In the genomic region with DNA sequence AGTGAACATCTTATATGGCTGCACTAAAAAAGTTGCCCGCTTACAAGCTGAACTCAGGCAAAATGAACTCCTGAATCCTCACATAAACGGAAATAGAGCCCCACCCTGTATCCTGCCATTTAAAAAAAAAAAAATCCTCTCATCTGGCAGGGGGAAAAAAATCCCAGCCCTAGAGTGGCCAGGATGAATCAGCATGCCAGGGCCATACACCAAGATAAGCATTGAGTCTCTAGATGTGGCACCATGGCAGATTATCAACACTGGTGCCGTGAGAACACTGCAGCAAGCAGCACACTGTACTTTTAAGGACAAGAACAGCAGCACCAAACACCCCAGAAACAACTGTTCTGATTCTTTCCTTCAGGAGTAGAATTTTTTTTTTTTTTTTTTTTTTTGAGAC, we compare ENCODE assay signal across 8 cellular contexts.
DNase-seq lines count a peak whose midpoint lies in the region; ATAC-seq and TF ChIP-seq lines count a peak whose summit lies in the region.

No MANE protein-coding gene starts in this region.

- intact Hi-C loops in adrenal gland (cut with DNase I), result loop anchor here (10.0 kb wide), 1 partner anchor 61 kb away; a partner anchor contains a TSS
- intact Hi-C loops in Caco-2 (cut with micrococcal nuclease; ENCODE audit: unreplicated experiment), result no loop called here

- H3K36me3 ChIP-seq in adrenal gland (replicated peaks in 1 of 2) (no peaks in the 10 kb centered on the region), Caco-2 (ENCODE audit: control insufficient read depth, insufficient read depth, low read length) (no peaks in the 10 kb centered on the region)

- H3K4me3 ChIP-seq in adrenal gland, result no peak overlapping the region
- H3K4me3 ChIP-seq in Caco-2 (ENCODE audit: low read depth, low read length), result no peak overlapping the region

- DNase-seq in activated naive CD4-positive, alpha-beta T cell treated with anti-CD3 and anti-CD28 coated beads, Interleukin-2, amount 50 U/mL, for 16 hours, result no peak
- DNase-seq in adrenal gland, result peak; percentile 72 to 92 (median 87)
- DNase-seq in immature natural killer cell, result no peak
- DNase-seq in activated effector memory CD4-positive, alpha-beta T cell treated with anti-CD3 and anti-CD28 coated beads, Interleukin-2, amount 50 U/mL, for 16 hours, result no peak
- no peak for DNase-seq in Caco-2
- no peak for DNase-seq in activated CD8-positive, alpha-beta memory T cell treated with anti-CD3 and anti-CD28 coated beads, Interleukin-2, amount 50 U/mL, for 4 hours

- BruUV-seq in Caco-2 (replicated peaks; lab: Mats Ljungman, UMichigan), result no TSS peak

- 24 to 39% (median 30%) methylated on average over 3 of the region's 3 CpGs for WGBS in adrenal gland, 4 donors

- H3K4me3 Mint-ChIP-seq in activated naive CD4-positive, alpha-beta T cell treated with anti-CD3 and anti-CD28 coated beads, Interleukin-2, amount 50 U/mL, for 24 hours, result peak overlapping the region; percentile 57
- H3K4me3 Mint-ChIP-seq in immature natural killer cell, result peak overlapping the region; percentile 57 to 73 (median 67)
- no peak overlapping the region for H3K4me3 Mint-ChIP-seq in Caco-2 (ENCODE audit: unreplicated experiment)

- H3K4me1 ChIP-seq in adrenal gland (replicated peaks in 1 of 2) (peaks cover 52 to 73% of the 10 kb centered on the region in 2 donors), Caco-2 (peaks cover 57% of the 10 kb centered on the region)

- H3K36me3 Mint-ChIP-seq in activated naive CD4-positive, alpha-beta T cell treated with anti-CD3 and anti-CD28 coated beads, Interleukin-2, amount 50 U/mL, for 24 hours, result no peaks in the 10 kb centered on the region
- H3K36me3 Mint-ChIP-seq in immature natural killer cell, result peaks cover 0 to 5% (median 0%) of the 10 kb centered on the region in 3 donors
- no peaks in the 10 kb centered on the region for H3K36me3 Mint-ChIP-seq in Caco-2 (ENCODE audit: insufficient read depth, unreplicated experiment)

- no peaks in the 10 kb centered on the region for H3K27me3 Mint-ChIP-seq in activated naive CD4-positive, alpha-beta T cell treated with anti-CD3 and anti-CD28 coated beads, Interleukin-2, amount 50 U/mL, for 24 hours
- H3K27me3 Mint-ChIP-seq in immature natural killer cell (ENCODE audit: low read depth in 3 of 3), result peaks cover 0 to 28% (median 3%) of the 10 kb centered on the region in 3 donors
- no peaks in the 10 kb centered on the region for H3K27me3 Mint-ChIP-seq in Caco-2 (ENCODE audit: insufficient read depth, unreplicated experiment)

- CTCF ChIA-PET in Caco-2 (lab: Charles Lee), result interaction anchor here (0.5 kb wide), 1 partner anchor 56 kb away, joined by 8 read pairs; no protein-coding TSS in a partner anchor

- ATAC-seq in GM18870 (IDR thresholded peaks at IDR 0.05; ENCODE audit: unreplicated experiment), result no peak

- no peaks in the 10 kb centered on the region for H3K27me3 ChIP-seq in adrenal gland
- no peaks in the 10 kb centered on the region for H3K27me3 ChIP-seq in Caco-2 (replicated peaks; ENCODE audit: control insufficient read depth, insufficient read depth, low read length)

- TF ChIP-seq CTCF in adrenal gland (IDR thresholded peaks at IDR 0.05) (no peak), Caco-2 (IDR thresholded peaks at IDR 0.05; ENCODE audit: insufficient read depth in 1 of 2, low read depth in 1 of 2, low read length in 1 of 2, severe bottlenecking in 1 of 2, unreplicated experiment in 1 of 2) (no peak)

- peaks cover 87% of the 10 kb centered on the region for H3K4me1 Mint-ChIP-seq in activated naive CD4-positive, alpha-beta T cell treated with anti-CD3 and anti-CD28 coated beads, Interleukin-2, amount 50 U/mL, for 24 hours
- H3K4me1 Mint-ChIP-seq in immature natural killer cell (peaks cover 93 to 96% of the 10 kb centered on the region in 2 donors), Caco-2 (ENCODE audit: low read depth, unreplicated experiment) (peaks cover 25% of the 10 kb centered on the region)

- H3K9me3 ChIP-seq in adrenal gland (replicated peaks in 1 of 3) (no peaks in the 10 kb centered on the region), Caco-2 (no peaks in the 10 kb centered on the region)

- H3K27ac ChIP-seq in adrenal gland, result peak overlapping the region in 4 of 5 donors; percentile 45 to 71 (median 63)

- H3K27ac Mint-ChIP-seq in activated naive CD4-positive, alpha-beta T cell treated with anti-CD3 and anti-CD28 coated beads, Interleukin-2, amount 50 U/mL, for 24 hours, result peak overlapping the region; percentile 86
- peak overlapping the region; percentile 95 to 100 (median 99) for H3K27ac Mint-ChIP-seq in immature natural killer cell
- no peak overlapping the region for H3K27ac Mint-ChIP-seq in Caco-2 (ENCODE audit: unreplicated experiment)

- POLR2A ChIA-PET in Caco-2 (lab: Charles Lee), result no interaction called here

- peak in 1 of 2 donors; percentile 24 for TF ChIP-seq POLR2A in adrenal gland (IDR thresholded peaks at IDR 0.05)

- no peaks in the 10 kb centered on the region for H3K9me3 Mint-ChIP-seq in activated naive CD4-positive, alpha-beta T cell treated with anti-CD3 and anti-CD28 coated beads, Interleukin-2, amount 50 U/mL, for 24 hours
- H3K9me3 Mint-ChIP-seq in immature natural killer cell (no peaks in the 10 kb centered on the region), Caco-2 (ENCODE audit: unreplicated experiment) (no peaks in the 10 kb centered on the region)

Comparison
In these comparisons a context has a peak if more than half of its experiments do, and no peak if none do; other contexts are left out.
1. DNase-seq: peak in adrenal gland (7 of 7); none in activated naive CD4-positive, alpha-beta T cell treated with anti-CD3 and anti-CD28 coated beads, Interleukin-2, amount 50 U/mL, for 16 hours (single experiment), immature natural killer cell (0 of 3), activated effector memory CD4-positive, alpha-beta T cell treated with anti-CD3 and anti-CD28 coated beads, Interleukin-2, amount 50 U/mL, for 16 hours (single experiment), Caco-2 (0 of 2) and activated CD8-positive, alpha-beta memory T cell treated with anti-CD3 and anti-CD28 coated beads, Interleukin-2, amount 50 U/mL, for 4 hours (single experiment).